ENCODE assay signal across 26 cellular contexts in genomic region chr3:41222508-41222907, GRCh38. TPM values are rescaled to one million over a fixed set of nuclear protein-coding genes. Genes with fewer than 3 reads are reported as not detected.
DNase-seq lines count a peak whose midpoint lies in the region; ATAC-seq and TF ChIP-seq lines count a peak whose summit lies in the region.
"Had no signal": no experiment of that assay in that cellular context is flagged by ENCODE, and none has a peak within 500 bp of the region (broad histone marks: within the 10 kb centered on the region; RNA-seq: fewer than 3 reads in every experiment).

No MANE protein-coding gene starts in this region.

- H3K36me3 ChIP-seq in smooth muscle cell (ENCODE audit: low read depth): peaks cover 29% of the 10 kb centered on the region

- peak; percentile 45 for ATAC-seq in activated T-helper 17 cell treated with anti-CD3 and anti-CD28 coated beads, Interleukin-2, amount 50 U/mL, for 72 hours (replicated peaks)
- ATAC-seq in sciatic nerve: no peak
- ATAC-seq: gastroesophageal sphincter had no signal

- H3K9me3 ChIP-seq in smooth muscle cell (replicated peaks; ENCODE audit: low read depth): no peaks in the 10 kb centered on the region
- H3K9me3 ChIP-seq: Caco-2, gastroesophageal sphincter, Peyer's patch, tibial nerve had no signal

- H3K4me3 ChIP-seq in fibroblast of pulmonary artery (replicated peaks; ENCODE audit: low read depth, low read length): no peak overlapping the region
- H3K4me3 ChIP-seq in smooth muscle cell: no peak overlapping the region
- H3K4me3 ChIP-seq: gastroesophageal sphincter, Peyer's patch, skin epidermis, tibial nerve had no signal

- H3K36me3 Mint-ChIP-seq in activated naive CD4-positive, alpha-beta T cell treated with anti-CD3 and anti-CD28 coated beads, Interleukin-2, amount 50 U/mL, for 24 hours: peaks cover 19% of the 10 kb centered on the region
- peaks cover 67% of the 10 kb centered on the region for H3K36me3 Mint-ChIP-seq in activated T-helper 17 cell treated with anti-CD3 and anti-CD28 coated beads, Interleukin-2, amount 50 U/mL, for 72 hours (ENCODE audit: low read depth)

- H3K27me3 Mint-ChIP-seq in activated naive CD4-positive, alpha-beta T cell treated with anti-CD3 and anti-CD28 coated beads, Interleukin-2, amount 50 U/mL, for 24 hours: no peaks in the 10 kb centered on the region
- no peaks in the 10 kb centered on the region for H3K27me3 Mint-ChIP-seq in activated T-helper 17 cell treated with anti-CD3 and anti-CD28 coated beads, Interleukin-2, amount 50 U/mL, for 72 hours
- H3K27me3 Mint-ChIP-seq: naive B cell had no signal

- H3K4me3 Mint-ChIP-seq in activated naive CD4-positive, alpha-beta T cell treated with anti-CD3 and anti-CD28 coated beads, Interleukin-2, amount 50 U/mL, for 24 hours: no peak overlapping the region
- peak overlapping the region; percentile 42 for H3K4me3 Mint-ChIP-seq in activated T-helper 17 cell treated with anti-CD3 and anti-CD28 coated beads, Interleukin-2, amount 50 U/mL, for 72 hours
- H3K4me3 Mint-ChIP-seq: naive B cell had no signal

- peak overlapping the region; percentile 55 for H3K27ac Mint-ChIP-seq in activated naive CD4-positive, alpha-beta T cell treated with anti-CD3 and anti-CD28 coated beads, Interleukin-2, amount 50 U/mL, for 24 hours
- peak overlapping the region; percentile 84 for H3K27ac Mint-ChIP-seq in activated T-helper 17 cell treated with anti-CD3 and anti-CD28 coated beads, Interleukin-2, amount 50 U/mL, for 72 hours

- H2AFZ ChIP-seq in smooth muscle cell (ENCODE audit: low read depth): no peak overlapping the region

- H3K9ac ChIP-seq in smooth muscle cell (ENCODE audit: low read depth): no peak overlapping the region

- H3K27me3 ChIP-seq in smooth muscle cell (ENCODE audit: low read depth): no peaks in the 10 kb centered on the region
- H3K27me3 ChIP-seq: gastroesophageal sphincter, Peyer's patch, tibial nerve had no signal

- H3K4me1 ChIP-seq in smooth muscle cell (ENCODE audit: low read depth): no peaks in the 10 kb centered on the region

- TF ChIP-seq CTCF in fibroblast of pulmonary artery (IDR thresholded peaks at IDR 0.05; ENCODE audit: low read length, missing control alignments) (no peak), smooth muscle cell (IDR thresholded peaks at IDR 0.05; ENCODE audit: borderline replicate concordance, insufficient read depth, poor library complexity, severe bottlenecking) (no peak)

- H3K79me2 ChIP-seq in smooth muscle cell (ENCODE audit: low read depth): peaks cover 100% of the 10 kb centered on the region

- H3K4me2 ChIP-seq in smooth muscle cell: no peak overlapping the region

- WGBS in smooth muscle cell (ENCODE audit: low lambda C conversion rate): 93% methylated on average over 3 of the region's 3 CpGs

- intact Hi-C loops in sciatic nerve (cut with DNase I): no loop called here

- no peak for DNase-seq in activated naive CD4-positive, alpha-beta T cell treated with anti-CD3 and anti-CD28 coated beads, Interleukin-2, amount 50 U/mL, for 16 hours
- peak; percentile 23 for DNase-seq in fibroblast of pulmonary artery (ENCODE audit: low read depth)
- DNase-seq in smooth muscle cell (lab: John Stamatoyannopoulos, UW; ENCODE audit: unreplicated experiment): no peak
- DNase-seq in NCI-H1048 (lab: John Stamatoyannopoulos, UW): no peak
- DNase-seq in sciatic nerve (ENCODE audit: low spot score): no peak
- no peak for DNase-seq in NCI-H1436 treated with DMSO at 0.1 percent for 48 hours (lab: John Stamatoyannopoulos, UW)
- DNase-seq: activated CD4-positive, alpha-beta T cell treated with anti-CD3 and anti-CD28 coated beads, Interleukin-2, amount 50 U/mL, for 4 hours; activated gamma-delta T cell; Caco-2; DMS79 treated with DMSO at 0.1 percent for 48 hours; effector CD8-positive, alpha-beta T cell; GF-D8; HCEC 1CT; hippocampal formation; naive B cell; NCI-H1105 treated with DMSO at 0.1 percent for 48 hours; NCI-H2029; NCI-H69; Peyer's patch; SW 1271; T1000 had no signal

- peaks cover 20% of the 10 kb centered on the region for H3F3A ChIP-seq in smooth muscle cell (ENCODE audit: low read depth)

- no peaks in the 10 kb centered on the region for H3K9me3 Mint-ChIP-seq in activated naive CD4-positive, alpha-beta T cell treated with anti-CD3 and anti-CD28 coated beads, Interleukin-2, amount 50 U/mL, for 24 hours
- H3K9me3 Mint-ChIP-seq in activated T-helper 17 cell treated with anti-CD3 and anti-CD28 coated beads, Interleukin-2, amount 50 U/mL, for 72 hours: no peaks in the 10 kb centered on the region
- H3K9me3 Mint-ChIP-seq: naive B cell had no signal

- peaks cover 74% of the 10 kb centered on the region for H3K4me1 Mint-ChIP-seq in activated naive CD4-positive, alpha-beta T cell treated with anti-CD3 and anti-CD28 coated beads, Interleukin-2, amount 50 U/mL, for 24 hours
- peaks cover 49% of the 10 kb centered on the region for H3K4me1 Mint-ChIP-seq in activated T-helper 17 cell treated with anti-CD3 and anti-CD28 coated beads, Interleukin-2, amount 50 U/mL, for 72 hours

- peak overlapping the region; percentile 53 for H3K27ac ChIP-seq in smooth muscle cell (ENCODE audit: low read depth)
- H3K27ac ChIP-seq: gastroesophageal sphincter, skin epidermis had no signal

- H4K20me1 ChIP-seq in smooth muscle cell (ENCODE audit: low read depth): peaks cover 100% of the 10 kb centered on the region

RNA-seq across cellular contexts. Expression of gene CTNNB1, which starts 23.2 kb away (rescaled TPM):
- 100 to 1,000 TPM; 109 to 150 TPM for total RNA-seq in activated T-helper 17 cell treated with anti-CD3 and anti-CD28 coated beads, Interleukin-2, amount 50 U/mL, for 72 hours
- total RNA-seq in smooth muscle cell (854 and 957 TPM in 2 replicates), sciatic nerve (457 TPM)
- 162 and 167 TPM in 2 replicates for polyA plus RNA-seq in smooth muscle cell
